In the genomic region with DNA sequence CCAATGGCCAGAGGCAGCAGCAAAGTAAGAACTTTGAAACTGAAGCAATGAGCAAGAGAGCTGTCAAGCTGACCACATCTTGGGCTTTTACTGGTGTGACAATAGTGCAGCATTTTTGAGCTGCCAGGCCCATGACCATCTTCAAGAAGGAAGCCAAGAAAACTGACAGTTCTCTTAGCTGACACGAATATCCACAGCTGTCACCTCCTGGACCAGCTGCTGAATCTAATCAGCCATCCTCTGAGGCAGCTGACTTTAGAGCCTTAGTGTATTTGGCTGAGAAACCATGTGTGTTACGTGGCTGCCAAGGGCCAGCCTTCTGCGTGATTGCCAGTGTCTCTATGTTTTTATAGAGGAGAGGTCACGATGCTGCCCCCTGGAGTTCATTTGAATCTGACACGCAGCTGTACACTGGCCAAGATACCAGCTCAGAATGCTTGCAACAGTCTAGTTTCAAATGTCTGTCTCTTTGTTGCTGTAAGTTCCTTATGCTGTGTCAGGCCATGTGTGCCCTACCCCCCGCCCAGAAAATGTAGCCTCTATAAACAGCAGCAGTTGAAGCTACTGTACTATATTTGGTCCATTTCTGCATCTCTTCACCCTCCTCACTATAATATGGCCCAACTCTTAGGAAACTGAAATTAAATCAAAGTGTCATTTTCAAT, we compare ENCODE assay signal across 8 cellular contexts. TPM values are rescaled to one million over a fixed set of nuclear protein-coding genes. Genes with fewer than 3 reads are reported as not detected.
DNase-seq lines count a peak whose midpoint lies in the region; ATAC-seq and TF ChIP-seq lines count a peak whose summit lies in the region.

No MANE protein-coding gene starts in this region.

- no peaks in the 10 kb centered on the region for H3K36me3 Mint-ChIP-seq in activated naive CD4-positive, alpha-beta T cell treated with anti-CD3 and anti-CD28 coated beads for 36 hours (ENCODE audit: low read depth)

- intact Hi-C loops in activated naive CD4-positive, alpha-beta T cell treated with anti-CD3 and anti-CD28 coated beads for 36 hours (cut with micrococcal nuclease) = loop anchor here (1.0 to 5.0 kb wide), 2 partner anchors 505 to 893 kb away; no protein-coding TSS in a partner anchor
- intact Hi-C loops in Right ventricle myocardium superior (cut with DNase I) = loop anchor here (5.0 kb wide), 1 partner anchor 38 kb away; a partner anchor contains a TSS
- intact Hi-C loops in psoas muscle (cut with DNase I) = loop anchor here (1.0 to 5.0 kb wide), 3 partner anchors 38 to 143 kb away; a partner anchor contains a TSS

- H3K27ac Mint-ChIP-seq in activated naive CD4-positive, alpha-beta T cell treated with anti-CD3 and anti-CD28 coated beads for 36 hours = no peak overlapping the region

- TF ChIP-seq CTCF in HL-60 (IDR thresholded peaks at IDR 0.05; ENCODE audit: insufficient read depth, low read length) (peak; percentile 64), psoas muscle (IDR thresholded peaks at IDR 0.05) (peak; percentile 61)

- H3K9me3 Mint-ChIP-seq in activated naive CD4-positive, alpha-beta T cell treated with anti-CD3 and anti-CD28 coated beads for 36 hours = no peaks in the 10 kb centered on the region

- WGBS in psoas muscle, 3 donors = 5% methylated on average over 6 of the region's 6 CpGs

- no peak overlapping the region for H3K9ac ChIP-seq in NT2/D1 (ENCODE audit: insufficient read length, low read depth)

- ATAC-seq in GM21447 (IDR thresholded peaks at IDR 0.05; ENCODE audit: unreplicated experiment) (peak; percentile 84), Right ventricle myocardium superior (ENCODE audit: poor library complexity) (peak; percentile 90), psoas muscle (peak; percentile 90 to 96 (median 95))

- H3K27ac ChIP-seq in HL-60 (replicated peaks) (no peak overlapping the region), psoas muscle (peak overlapping the region; percentile 86)

- H3K36me3 ChIP-seq in NT2/D1 (ENCODE audit: insufficient read depth, insufficient read length, low read length) = no peaks in the 10 kb centered on the region
- H3K36me3 ChIP-seq in psoas muscle (ENCODE audit: insufficient read depth in 1 of 2, low read depth in 1 of 2) = peaks cover 12 to 70% of the 10 kb centered on the region in 2 donors

- H3K9me3 ChIP-seq in NT2/D1 (ENCODE audit: insufficient read depth, low read length) = no peaks in the 10 kb centered on the region
- H3K9me3 ChIP-seq in psoas muscle = no peaks in the 10 kb centered on the region

- H3K4me3 ChIP-seq in HL-60 (replicated peaks; ENCODE audit: insufficient read depth, low read length) (no peak overlapping the region), NT2/D1 (ENCODE audit: insufficient read length, low read depth) (no peak overlapping the region), psoas muscle (no peak overlapping the region)

- DNase-seq in ELF-1 (ENCODE audit: low read depth, low spot score) (peak; percentile 67), HL-60 (ENCODE audit: low read depth in 1 of 2, low spot score in 1 of 2) (peak; percentile 24 to 67), NT2/D1 (ENCODE audit: low read depth, low spot score) (peak; percentile 46), Right ventricle myocardium superior (peak; percentile 85), psoas muscle (peak; percentile 86 to 94), COLO829 (ENCODE audit: low spot score) (no peak)
- DNase-seq in activated naive CD4-positive, alpha-beta T cell treated with anti-CD3 and anti-CD28 coated beads for 36 hours = peak; percentile 69

- no peaks in the 10 kb centered on the region for H3K4me1 ChIP-seq in NT2/D1 (ENCODE audit: insufficient read depth, insufficient read length)
- peaks cover 55% of the 10 kb centered on the region for H3K4me1 ChIP-seq in psoas muscle

- H3K27me3 ChIP-seq in HL-60 (ENCODE audit: insufficient read depth, poor library complexity, severe bottlenecking) = no peaks in the 10 kb centered on the region
- H3K27me3 ChIP-seq in NT2/D1 (ENCODE audit: insufficient read depth, insufficient read length) = no peaks in the 10 kb centered on the region
- no peaks in the 10 kb centered on the region for H3K27me3 ChIP-seq in psoas muscle (ENCODE audit: insufficient read depth in 3 of 3, low read length in 2 of 3)

- H3K27me3 Mint-ChIP-seq in activated naive CD4-positive, alpha-beta T cell treated with anti-CD3 and anti-CD28 coated beads for 36 hours (ENCODE audit: low read depth) = peaks cover 4% of the 10 kb centered on the region

- no peak overlapping the region for H3K4me3 Mint-ChIP-seq in activated naive CD4-positive, alpha-beta T cell treated with anti-CD3 and anti-CD28 coated beads for 36 hours

- CTCF ChIA-PET in activated naive CD4-positive, alpha-beta T cell treated with anti-CD3 and anti-CD28 coated beads for 36 hours (lab: Charles Lee) = interaction anchor here (0.6 to 2.3 kb wide), 14 partner anchors 9 to 505 kb away, joined by 3 to 9 read pairs (median 4); no protein-coding TSS in a partner anchor

- no peaks in the 10 kb centered on the region for H3K4me1 Mint-ChIP-seq in activated naive CD4-positive, alpha-beta T cell treated with anti-CD3 and anti-CD28 coated beads for 36 hours (ENCODE audit: low read depth)

RNA-seq across cellular contexts. Expression of a gene that starts 39.7 kb away (rescaled TPM):
- not detected for total RNA-seq in activated naive CD4-positive, alpha-beta T cell treated with anti-CD3 and anti-CD28 coated beads for 36 hours
- total RNA-seq in Right ventricle myocardium superior = 114 TPM
- 100 to 1,000 TPM in 3 of 4 donors, 10 to 100 TPM in 1; 46.2 to 219 (median 113) TPM for total RNA-seq in psoas muscle
- 100 to 1,000 TPM in 1 of 3 donors, 10 to 100 TPM in 2; 54.4 to 130 (median 59.4) TPM for polyA plus RNA-seq in psoas muscle

Comparison
In these comparisons a context has a peak if more than half of its experiments do, and no peak if none do; other contexts are left out.
1. RNA of a gene that starts 39.7 kb away (total RNA-seq): 46.2 to 219 TPM in psoas muscle and 114 TPM in Right ventricle myocardium superior (single experiment); not detected in activated naive CD4-positive, alpha-beta T cell treated with anti-CD3 and anti-CD28 coated beads for 36 hours; every median in the first group is over 10 times any median in the second.
2. Peak in every context shown above with its lines, with median percentiles within 50 percentile points of each other: ATAC-seq.